ENCODE assay signal across 8 cellular contexts in genomic region chr1:52601976-52602327, GRCh38. TPM values are rescaled to one million over a fixed set of nuclear protein-coding genes. Genes with fewer than 3 reads are reported as not detected.
DNase-seq lines count a peak whose midpoint lies in the region; ATAC-seq and TF ChIP-seq lines count a peak whose summit lies in the region.

No MANE protein-coding gene starts in this region.

- intact Hi-C loops in heart left ventricle (cut with DNase I), result loop anchor here in 8 of 10 donors (2.0 to 10.0 kb wide), 5 partner anchors 45 to 85 kb away; partner anchors contain the start of gene TUT4 (in 6 of the 8)

- no peak for TF ChIP-seq POLR2A in heart left ventricle (IDR thresholded peaks at IDR 0.05)

- peak overlapping the region; percentile 68 for H3K4me3 Mint-ChIP-seq in WTC11

- no peaks in the 10 kb centered on the region for H3K27me3 ChIP-seq in heart left ventricle

- DNase-seq in GM12864 (ENCODE audit: low read depth) (no peak), WTC11 (ENCODE audit: low spot score) (no peak), heart left ventricle (no peak), retinal pigment epithelial cell (ENCODE audit: low read depth) (no peak), NCI-H524 (lab: John Stamatoyannopoulos, UW) (no peak), midbrain (lab: John Stamatoyannopoulos, UW) (no peak), cortex of kidney (lab: John Stamatoyannopoulos, UW) (no peak)

- POLR2A ChIA-PET in WTC11 (lab: Charles Lee), result interaction anchor here (1.4 kb wide), 1 partner anchor 12 kb away, joined by 3 read pairs; no protein-coding TSS in a partner anchor

- H3K27me3 Mint-ChIP-seq in WTC11 (ENCODE audit: low read depth), result peaks cover 48% of the 10 kb centered on the region

- peaks cover 0 to 12% (median 5%) of the 10 kb centered on the region in 9 donors for H3K36me3 ChIP-seq in heart left ventricle

- no peaks in the 10 kb centered on the region for H3K9me3 ChIP-seq in heart left ventricle

- peaks cover 11% of the 10 kb centered on the region for H3K4me1 Mint-ChIP-seq in WTC11

- ATAC-seq in WTC11 (peak; percentile 17), heart left ventricle (peak in 1 of 4 donors; percentile 43), HG02623 (IDR thresholded peaks at IDR 0.05; ENCODE audit: unreplicated experiment) (no peak)

- H3K36me3 Mint-ChIP-seq in WTC11, result no peaks in the 10 kb centered on the region

- no peak overlapping the region for H3K27ac Mint-ChIP-seq in WTC11

- H3K4me3 ChIP-seq in GM12864 (ENCODE audit: low read depth, low read length), result peak overlapping the region; percentile 50
- peak overlapping the region; percentile 19 to 74 (median 66) for H3K4me3 ChIP-seq in heart left ventricle
- peak overlapping the region; percentile 51 for H3K4me3 ChIP-seq in retinal pigment epithelial cell (ENCODE audit: low read length)

- peaks cover 0 to 37% (median 24%) of the 10 kb centered on the region in 12 donors for H3K4me1 ChIP-seq in heart left ventricle

- WGBS in heart left ventricle, 4 donors, result 4 to 6% (median 4%) methylated on average over 9 to 22 of the region's 22 CpGs

- no peak for TF ChIP-seq CTCF in GM12864 (IDR thresholded peaks at IDR 0.05; ENCODE audit: low read depth, low read length, missing control alignments)
- TF ChIP-seq CTCF in WTC11 (IDR thresholded peaks at IDR 0.05), result no peak
- TF ChIP-seq CTCF in heart left ventricle (IDR thresholded peaks at IDR 0.05), result no peak
- no peak for TF ChIP-seq CTCF in retinal pigment epithelial cell (conservative IDR thresholded peaks at IDR 0.05; ENCODE audit: low read depth, low read length)

- CTCF ChIA-PET in WTC11 (lab: Charles Lee), result interaction anchor here (0.7 to 0.9 kb wide), 2 partner anchors 34 to 85 kb away, joined by 3 read pairs; no protein-coding TSS in a partner anchor

- peak overlapping the region; percentile 69 to 90 (median 82) for H3K27ac ChIP-seq in heart left ventricle

- 0 out of 2 replicates have a peak, but pooled peaks cover 3% of the 10 kb centered on the region for H3K9me3 Mint-ChIP-seq in WTC11

TF ChIP-seq in WTC11, 78 proteins besides CTCF, POLR2A, EP300 and RAD21:
- TF ChIP-seq MAX (CRISPR knock-in tag; IDR thresholded peaks at IDR 0.05), result no peak
- TF ChIP-seq ZNF232 (CRISPR knock-in tag; IDR thresholded peaks at IDR 0.05), result no peak
TF ChIP-seq in WTC11: peak in this region for 0.

RNA-seq across cellular contexts. Expression of gene GPX7, which starts 0.2 kb away (rescaled TPM):
- total RNA-seq in WTC11 (2021), result 9.9 to 13.9 TPM (median 13.1 TPM) in 3 replicates
- 10 to 100 TPM in 3 of 9 donors, 1 to 10 TPM in 6; 5.8 to 19.7 (median 8.2) TPM for total RNA-seq in heart left ventricle
- 10 to 100 TPM in 1 of 2 donors, 1 to 10 TPM in 1; 8.4 to 20.5 TPM for polyA plus RNA-seq in heart left ventricle

RNA-seq across cellular contexts. Expression of gene SHISAL2A, which starts 31.0 kb away (rescaled TPM):
- total RNA-seq in WTC11 (2021), result 0.60 to 1.7 TPM (median 1.4 TPM) in 3 replicates
- under 1 TPM in 1 of 9 donors, not detected in 8; 0.64 TPM for total RNA-seq in heart left ventricle
- polyA plus RNA-seq in heart left ventricle, result under 1 TPM in 1 of 2 donors, not detected in 1; 0.08 TPM

RNA-seq across cellular contexts. Expression of gene TUT4, which starts 49.1 kb away (rescaled TPM):
- total RNA-seq in WTC11 (2021) (57.4 to 63.6 TPM (median 63.3 TPM) in 3 replicates), heart left ventricle (10 to 100 TPM; 23.7 to 43.8 (median 31.5) TPM)
- polyA plus RNA-seq in heart left ventricle, result 10 to 100 TPM; 14.8 to 21.4 TPM
